In the genomic region with DNA sequence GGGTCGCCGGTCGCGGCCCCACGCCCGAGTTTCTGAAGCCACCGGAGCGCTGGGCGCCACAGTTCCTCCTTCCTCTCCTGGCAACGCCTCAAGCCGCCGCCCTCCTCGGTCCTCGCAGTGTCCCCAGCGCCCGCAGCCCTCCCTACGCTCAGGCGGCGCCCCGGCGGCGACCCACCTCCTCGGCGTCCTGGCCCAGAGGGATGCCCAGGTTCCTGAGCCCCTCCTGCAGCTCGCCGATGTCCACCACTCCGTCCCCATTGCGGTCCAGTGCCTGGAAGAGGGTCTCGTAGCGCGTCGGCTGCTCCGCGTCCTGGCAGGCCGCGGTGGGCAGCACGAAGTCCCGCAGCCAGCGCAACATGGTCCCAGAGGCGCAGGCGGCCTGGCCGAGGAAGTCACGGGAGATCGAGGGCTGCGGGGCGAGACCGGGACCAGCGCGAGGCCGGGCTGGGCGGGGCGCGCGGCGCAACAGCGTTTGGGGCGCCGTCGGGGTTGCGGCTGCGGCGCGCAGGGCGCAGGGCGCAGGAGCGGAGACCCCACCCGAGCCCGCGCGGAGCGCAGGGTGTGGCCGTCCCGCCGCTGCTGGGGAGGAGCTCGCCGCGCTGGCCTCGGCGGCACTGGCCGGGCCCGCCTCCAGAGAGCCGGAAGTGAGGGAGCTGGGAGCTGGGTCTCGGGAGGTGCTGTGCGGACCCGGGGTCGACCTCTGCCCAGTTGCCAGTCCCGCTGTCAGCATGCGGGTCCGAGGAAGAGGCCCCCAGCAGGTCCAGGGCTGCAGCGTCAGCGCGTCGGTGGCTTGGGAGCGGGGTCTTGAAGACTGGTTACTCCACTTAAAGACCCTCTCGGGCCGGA, we compare ENCODE assay signal across 8 cellular contexts. TPM values are rescaled to one million over a fixed set of nuclear protein-coding genes. Genes with fewer than 3 reads are reported as not detected.
A peak's percentile ranks its signal among the peaks of the same experiment; 100 is the strongest.
DNase-seq lines count a peak whose midpoint lies in the region; ATAC-seq and TF ChIP-seq lines count a peak whose summit lies in the region.

Gene SLC25A24 (minus strand): TSS at position 563 of the 846 bp plus-strand sequence. CDS start 205 bp downstream, at position 358.

- peaks cover 19% of the 10 kb centered on the region for H3K9me3 ChIP-seq in endodermal cell (ENCODE audit: control insufficient read depth, low read length)

- H3K4me1 ChIP-seq in endodermal cell (ENCODE audit: control insufficient read depth, insufficient read depth, low read length), result no peaks in the 10 kb centered on the region

- peaks cover 36% of the 10 kb centered on the region for H3K36me3 ChIP-seq in endodermal cell (ENCODE audit: control insufficient read depth, insufficient read depth, low read length)

- H3K27me3 Mint-ChIP-seq in activated CD8-positive, alpha-beta memory T cell treated with anti-CD3 and anti-CD28 coated beads, Interleukin-2, amount 10 ng/mL, durations not matched to agents 7 days and 5 days, result peaks cover 4% of the 10 kb centered on the region
- peaks cover 10% of the 10 kb centered on the region for H3K27me3 Mint-ChIP-seq in endodermal cell (ENCODE audit: insufficient read depth)

- H3K9me3 Mint-ChIP-seq in activated CD8-positive, alpha-beta memory T cell treated with anti-CD3 and anti-CD28 coated beads, Interleukin-2, amount 10 ng/mL, durations not matched to agents 7 days and 5 days (ENCODE audit: low read depth), result peaks cover 4% of the 10 kb centered on the region
- H3K9me3 Mint-ChIP-seq in endodermal cell, result peaks cover 12% of the 10 kb centered on the region

- ATAC-seq in GM19023 (IDR thresholded peaks at IDR 0.05; ENCODE audit: unreplicated experiment) (peak; percentile 94), HG03378 (IDR thresholded peaks at IDR 0.05; ENCODE audit: unreplicated experiment) (peak; percentile 72)
- ATAC-seq in activated CD8-positive, alpha-beta memory T cell treated with anti-CD3 and anti-CD28 coated beads, Interleukin-2, amount 10 ng/mL, durations not matched to agents 7 days and 5 days, result peak; percentile 98

- CTCF ChIA-PET in activated CD8-positive, alpha-beta memory T cell treated with anti-CD3 and anti-CD28 coated beads, Interleukin-2, amount 10 ng/mL, durations not matched to agents 7 days and 5 days (lab: Charles Lee), result interaction anchor here (0.6 to 3.8 kb wide), 10 partner anchors 11 to 629 kb away, joined by 3 to 23 read pairs (median 4); partner anchors contain the start of gene EEIG2

- H3K4me1 Mint-ChIP-seq in activated CD8-positive, alpha-beta memory T cell treated with anti-CD3 and anti-CD28 coated beads, Interleukin-2, amount 10 ng/mL, durations not matched to agents 7 days and 5 days, result peaks cover 38% of the 10 kb centered on the region
- H3K4me1 Mint-ChIP-seq in endodermal cell, result peaks cover 21% of the 10 kb centered on the region

- peak within 1 kb of the TSS; percentile 98 for H3K9ac ChIP-seq in endodermal cell (ENCODE audit: extremely low read depth, low read length, poor library complexity, severe bottlenecking)

- H3K27me3 ChIP-seq in endodermal cell (ENCODE audit: control insufficient read depth, insufficient read depth, low read length, poor library complexity, severe bottlenecking), result no peaks in the 10 kb centered on the region

- H3K4me3 ChIP-seq in endodermal cell (ENCODE audit: low read length), result peak within 1 kb of the TSS; percentile 91

- H3K27ac Mint-ChIP-seq in activated CD8-positive, alpha-beta memory T cell treated with anti-CD3 and anti-CD28 coated beads, Interleukin-2, amount 10 ng/mL, durations not matched to agents 7 days and 5 days, result peak within 1 kb of the TSS; percentile 87
- peak within 1 kb of the TSS; percentile 91 for H3K27ac Mint-ChIP-seq in endodermal cell

- H3K27ac ChIP-seq in endodermal cell (ENCODE audit: low read depth, low read length), result peak within 1 kb of the TSS; percentile 78

- no peak for TF ChIP-seq CTCF in endodermal cell (conservative IDR thresholded peaks at IDR 0.05)

- H3K36me3 Mint-ChIP-seq in activated CD8-positive, alpha-beta memory T cell treated with anti-CD3 and anti-CD28 coated beads, Interleukin-2, amount 10 ng/mL, durations not matched to agents 7 days and 5 days, result peaks cover 36% of the 10 kb centered on the region
- peaks cover 35% of the 10 kb centered on the region for H3K36me3 Mint-ChIP-seq in endodermal cell (ENCODE audit: low read depth)

- peak; percentile 83 for DNase-seq in Ammon's horn (ENCODE audit: low spot score)
- peak; percentile 74 to 80 for DNase-seq in NOMO-1 (lab: John Stamatoyannopoulos, UW; ENCODE audit: unreplicated experiment in 2 of 2)
- peak; percentile 89 for DNase-seq in activated CD8-positive, alpha-beta memory T cell treated with anti-CD3 and anti-CD28 coated beads, Interleukin-2, amount 10 ng/mL, durations not matched to agents 7 days and 5 days
- DNase-seq in endodermal cell, result peak; percentile 91
- DNase-seq in mesenteric fat pad (ENCODE audit: low spot score), result peak; percentile 94
- peak; percentile 48 for DNase-seq in stimulated activated CD8-positive, alpha-beta memory T cell treated with anti-CD3 and anti-CD28 coated beads, Interleukin-15, amount 100 ng/mL, for 24 hours (ENCODE audit: low read depth)

- H3K4me3 Mint-ChIP-seq in activated CD8-positive, alpha-beta memory T cell treated with anti-CD3 and anti-CD28 coated beads, Interleukin-2, amount 10 ng/mL, durations not matched to agents 7 days and 5 days, result peak within 1 kb of the TSS; percentile 90
- peak within 1 kb of the TSS; percentile 90 for H3K4me3 Mint-ChIP-seq in endodermal cell

- WGBS in endodermal cell (ENCODE audit: insufficient coverage in 1 of 2, insufficient read length in 1 of 2), 2 experiments, result 0% methylated on average over 14 to 96 of the region's 96 CpGs

RNA-seq across cellular contexts. Expression of gene SLC25A24, which starts in this region (rescaled TPM):
- total RNA-seq in activated CD8-positive, alpha-beta memory T cell treated with anti-CD3 and anti-CD28 coated beads, Interleukin-2, amount 10 ng/mL, durations not matched to agents 7 days and 5 days, result 10 to 100 TPM; 24.8 to 25.7 TPM
- total RNA-seq in endodermal cell (10 to 100 TPM; 42.4 to 61.4 TPM), mesenteric fat pad (41.1 TPM)
- polyA plus RNA-seq in endodermal cell (2013, experiment 1 of 2), result 45.0 TPM
- polyA plus RNA-seq in endodermal cell (2013, experiment 2 of 2), result 45.7 TPM

Comparison
In these comparisons a context has a peak if more than half of its experiments do, and no peak if none do; other contexts are left out.
1. Peak in every context shown above with its lines: DNase-seq, ATAC-seq, H3K4me3 ChIP-seq and H3K27ac ChIP-seq.